17 cellular contexts compared by ENCODE assay signal in the genomic region with DNA sequence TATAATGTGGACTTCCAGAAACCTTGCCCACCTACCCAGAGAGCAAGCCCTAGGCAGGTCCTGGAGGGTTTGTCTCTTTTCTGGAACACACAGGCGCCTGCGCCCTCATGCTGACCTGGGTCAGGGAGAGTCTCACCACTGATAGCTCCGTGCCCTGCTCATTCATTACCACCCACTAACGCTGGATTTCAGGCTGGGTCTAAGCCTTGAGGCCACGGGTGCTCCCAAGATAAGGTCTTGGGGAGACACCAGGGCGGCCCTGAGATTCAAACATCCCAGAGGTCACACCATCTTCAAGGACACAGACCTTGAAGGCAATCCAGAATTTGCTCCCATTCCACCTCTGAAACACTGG. TPM values are rescaled to one million over a fixed set of nuclear protein-coding genes. Genes with fewer than 3 reads are reported as not detected.
DNase-seq lines count a peak whose midpoint lies in the region; ATAC-seq and TF ChIP-seq lines count a peak whose summit lies in the region.
"Had no signal": no experiment of that assay in that cellular context is flagged by ENCODE, and none has a peak within 500 bp of the region (broad histone marks: within the 10 kb centered on the region; RNA-seq: fewer than 3 reads in every experiment).

No MANE protein-coding gene starts in this region.

- peaks cover 5 to 21% of the 10 kb centered on the region in 2 donors for H3K4me1 Mint-ChIP-seq in natural killer cell treated with Interleukin-12 subunit alpha and Interleukin-12 subunit beta and Interleukin-15 and Interleukin-18, amount 100 ng/mL, for 72 hours (ENCODE audit: low read depth in 2 of 2)

- no peaks in the 10 kb centered on the region; the same call in 1 of the 2 replicates for H4K20me1 ChIP-seq in SU-DHL-6 (ENCODE audit: low read depth, low read length)

- WGBS in esophagus squamous epithelium, 2 donors, result 90 to 92% methylated on average over 2 to 4 of the region's 6 CpGs
- 93 to 100% methylated on average over 3 to 6 of the region's 6 CpGs for WGBS in thyroid gland, 2 donors

- H3K4me1 ChIP-seq in esophagus squamous epithelium (peaks cover 13 to 50% (median 17%) of the 10 kb centered on the region in 3 donors), mucosa of stomach (ENCODE audit: control insufficient read depth, insufficient read depth, low read length) (peaks cover 8% of the 10 kb centered on the region), thyroid gland (peaks cover 8 to 19% of the 10 kb centered on the region in 2 donors)

- H3K9me2 ChIP-seq in SU-DHL-6 (replicated peaks; ENCODE audit: insufficient read depth, low read length), result no peaks in the 10 kb centered on the region
- H3K9me2 ChIP-seq: SK-N-SH had no signal

- H3K4me2 ChIP-seq in SU-DHL-6 (ENCODE audit: low read depth, low read length, poor library complexity, severe bottlenecking), result peak overlapping the region; percentile 83
- H3K4me2 ChIP-seq: KMS-11 had no signal

- no peak overlapping the region for H2AFZ ChIP-seq in SU-DHL-6 (ENCODE audit: low read depth, low read length, severe bottlenecking)

- H3K27ac ChIP-seq in SU-DHL-6 (ENCODE audit: low read depth, low read length) (peak overlapping the region; percentile 100), esophagus squamous epithelium (peak overlapping the region; percentile 42 to 90 (median 68)), thyroid gland (peak overlapping the region in 2 of 3 donors; percentile 38 to 62)
- H3K27ac ChIP-seq: C4-2B had no signal

- H3K27me3 ChIP-seq in SU-DHL-6 (ENCODE audit: low read length) (no peaks in the 10 kb centered on the region), esophagus squamous epithelium (no peaks in the 10 kb centered on the region), mucosa of stomach (ENCODE audit: control insufficient read depth, insufficient read depth, low read length) (peaks cover 3% of the 10 kb centered on the region), thyroid gland (no peaks in the 10 kb centered on the region)

- no peak overlapping the region for H3K27ac Mint-ChIP-seq in natural killer cell treated with Interleukin-12 subunit alpha and Interleukin-12 subunit beta and Interleukin-15 and Interleukin-18, amount 100 ng/mL, for 72 hours
- H3K27ac Mint-ChIP-seq: activated naive CD8-positive, alpha-beta T cell treated with anti-CD3 and anti-CD28 coated beads, Interleukin-2, amount 50 U/mL, for 24 hours had no signal

- TF ChIP-seq POLR2A in esophagus squamous epithelium (IDR thresholded peaks at IDR 0.05), result no peak
- no peak for TF ChIP-seq POLR2A in thyroid gland (IDR thresholded peaks at IDR 0.05)

- peak overlapping the region; percentile 38 for H3K9ac ChIP-seq in SU-DHL-6 (ENCODE audit: low read length)
- peak overlapping the region; percentile 17 for H3K9ac ChIP-seq in mucosa of stomach (ENCODE audit: low read length)
- H3K9ac ChIP-seq: KMS-11, SK-N-SH had no signal

- H3K36me3 Mint-ChIP-seq in natural killer cell treated with Interleukin-12 subunit alpha and Interleukin-12 subunit beta and Interleukin-15 and Interleukin-18, amount 100 ng/mL, for 72 hours, result no peaks in the 10 kb centered on the region

- no peaks in the 10 kb centered on the region for H3K27me3 Mint-ChIP-seq in natural killer cell treated with Interleukin-12 subunit alpha and Interleukin-12 subunit beta and Interleukin-15 and Interleukin-18, amount 100 ng/mL, for 72 hours
- H3K27me3 Mint-ChIP-seq: activated naive CD8-positive, alpha-beta T cell treated with anti-CD3 and anti-CD28 coated beads, Interleukin-2, amount 50 U/mL, for 24 hours had no signal

- intact Hi-C loops in esophagus squamous epithelium (cut with DNase I) (no loop called here), thyroid gland (cut with DNase I) (no loop called here), posterior cingulate gyrus (cut with DNase I) (loop anchor here (2.0 kb wide), 1 partner anchor 31 kb away; a partner anchor contains a TSS)

- H3F3A ChIP-seq in SU-DHL-6 (ENCODE audit: insufficient read depth), result peaks cover 88% of the 10 kb centered on the region

- DNase-seq in esophagus squamous epithelium (lab: John Stamatoyannopoulos, UW) (no peak), thyroid gland (no peak), posterior cingulate gyrus (no peak)
- no peak for DNase-seq in natural killer cell treated with Interleukin-12 subunit alpha and Interleukin-12 subunit beta and Interleukin-15 and Interleukin-18, amount 100 ng/mL, for 72 hours (ENCODE audit: low spot score)
- DNase-seq: activated CD4-positive, CD25-positive, alpha-beta regulatory T cell treated with anti-CD3 and anti-CD28 coated beads, Interleukin-2, amount 50 U/mL, for 72 hours; activated naive CD8-positive, alpha-beta T cell treated with anti-CD3 and anti-CD28 coated beads, Interleukin-2, amount 50 U/mL, for 24 hours; effector memory CD4-positive, alpha-beta T cell; NCI-H2081 treated with DMSO at 0.1 percent for 48 hours; NK-92 treated with Interleukin-12 subunit alpha and Interleukin-12 subunit beta, amount 100 ng/mL, for 24 hours had no signal

- H3K36me3 ChIP-seq in SU-DHL-6 (ENCODE audit: low read length) (peaks cover 27% of the 10 kb centered on the region; the same call in 1 of the 2 replicates), esophagus squamous epithelium (peaks cover 0 to 17% (median 0%) of the 10 kb centered on the region in 3 donors), mucosa of stomach (ENCODE audit: control insufficient read depth, insufficient read depth, low read length) (no peaks in the 10 kb centered on the region), thyroid gland (no peaks in the 10 kb centered on the region)

- H3K79me2 ChIP-seq in SU-DHL-6 (ENCODE audit: insufficient read depth, low read length), result peaks cover 87% of the 10 kb centered on the region

- no peak overlapping the region for H3K4me3 ChIP-seq in SU-DHL-6 (ENCODE audit: insufficient read depth, low read length, poor library complexity, severe bottlenecking)
- H3K4me3 ChIP-seq in esophagus squamous epithelium, result no peak overlapping the region
- no peak overlapping the region for H3K4me3 ChIP-seq in mucosa of stomach (ENCODE audit: low read length)
- no peak overlapping the region for H3K4me3 ChIP-seq in thyroid gland (replicated peaks in 1 of 3)

- no peaks in the 10 kb centered on the region for H3K9me3 Mint-ChIP-seq in natural killer cell treated with Interleukin-12 subunit alpha and Interleukin-12 subunit beta and Interleukin-15 and Interleukin-18, amount 100 ng/mL, for 72 hours
- H3K9me3 Mint-ChIP-seq: activated naive CD8-positive, alpha-beta T cell treated with anti-CD3 and anti-CD28 coated beads, Interleukin-2, amount 50 U/mL, for 24 hours had no signal

- TF ChIP-seq CTCF in SU-DHL-6 (IDR thresholded peaks at IDR 0.05; ENCODE audit: insufficient read depth, low read length, poor library complexity, severe bottlenecking) (no peak), esophagus squamous epithelium (IDR thresholded peaks at IDR 0.05) (no peak), thyroid gland (IDR thresholded peaks at IDR 0.05) (no peak)

- no peak overlapping the region for H3K4me3 Mint-ChIP-seq in natural killer cell treated with Interleukin-12 subunit alpha and Interleukin-12 subunit beta and Interleukin-15 and Interleukin-18, amount 100 ng/mL, for 72 hours
- H3K4me3 Mint-ChIP-seq: activated naive CD8-positive, alpha-beta T cell treated with anti-CD3 and anti-CD28 coated beads, Interleukin-2, amount 50 U/mL, for 24 hours had no signal

- H3K9me3 ChIP-seq in SU-DHL-6 (ENCODE audit: insufficient read depth, low read length) (no peaks in the 10 kb centered on the region), esophagus squamous epithelium (no peaks in the 10 kb centered on the region), mucosa of stomach (ENCODE audit: control insufficient read depth, low read length) (no peaks in the 10 kb centered on the region), thyroid gland (no peaks in the 10 kb centered on the region)
- H3K9me3 ChIP-seq: SK-N-SH had no signal

- ATAC-seq in HG03159 (IDR thresholded peaks at IDR 0.05; ENCODE audit: unreplicated experiment) (no peak), esophagus mucosa (no peak)
- no peak for ATAC-seq in natural killer cell treated with Interleukin-12 subunit alpha and Interleukin-12 subunit beta and Interleukin-15 and Interleukin-18, amount 100 ng/mL, for 72 hours
- ATAC-seq: activated naive CD8-positive, alpha-beta T cell treated with anti-CD3 and anti-CD28 coated beads, Interleukin-2, amount 50 U/mL, for 24 hours; left colon had no signal

RNA-seq across cellular contexts. Expression of a gene that starts 5.1 kb away (rescaled TPM):
- total RNA-seq in esophagus squamous epithelium, result 1 to 10 TPM; 1.6 to 6.1 (median 3.3) TPM
- 1 to 10 TPM; 3.6 to 9.8 (median 5.3) TPM for total RNA-seq in thyroid gland
- total RNA-seq in natural killer cell treated with Interleukin-12 subunit alpha and Interleukin-12 subunit beta and Interleukin-15 and Interleukin-18, amount 100 ng/mL, for 72 hours, result 1 to 10 TPM; 6.2 to 6.5 TPM
- total RNA-seq in esophagus mucosa, result 2.5 TPM

RNA-seq across cellular contexts. Expression of a gene that starts 26.0 kb away (rescaled TPM):
- total RNA-seq in esophagus squamous epithelium (100 to 1,000 TPM in 2 of 4 donors, 10 to 100 TPM in 2; 77.6 to 105 (median 92.6) TPM), thyroid gland (10 to 100 TPM; 36.1 to 81.7 (median 54.9) TPM), esophagus mucosa (68.7 TPM)
- 100 to 1,000 TPM in 1 of 2 donors, 10 to 100 TPM in 1; 79.1 to 140 TPM for total RNA-seq in natural killer cell treated with Interleukin-12 subunit alpha and Interleukin-12 subunit beta and Interleukin-15 and Interleukin-18, amount 100 ng/mL, for 72 hours

RNA-seq across cellular contexts. Expression of a gene that starts 31.2 kb away (rescaled TPM):
- total RNA-seq in esophagus squamous epithelium, result 10 to 100 TPM; 29.5 to 80.6 (median 48.4) TPM
- 10 to 100 TPM; 31.2 to 49.5 (median 36.0) TPM for total RNA-seq in thyroid gland
- 100 to 1,000 TPM; 322 to 576 TPM for total RNA-seq in natural killer cell treated with Interleukin-12 subunit alpha and Interleukin-12 subunit beta and Interleukin-15 and Interleukin-18, amount 100 ng/mL, for 72 hours
- total RNA-seq in esophagus mucosa, result 63.7 TPM

RNA-seq across cellular contexts. Expression of a gene that starts 44.9 kb away (rescaled TPM):
- 10 to 100 TPM in 1 of 4 donors, 1 to 10 TPM in 3; 5.4 to 26.4 (median 7.7) TPM for total RNA-seq in esophagus squamous epithelium
- total RNA-seq in thyroid gland, result 10 to 100 TPM in 3 of 4 donors, 1 to 10 TPM in 1; 8.1 to 37.6 (median 19.7) TPM
- total RNA-seq in natural killer cell treated with Interleukin-12 subunit alpha and Interleukin-12 subunit beta and Interleukin-15 and Interleukin-18, amount 100 ng/mL, for 72 hours, result 100 to 1,000 TPM; 106 to 264 TPM
- 3.5 TPM for total RNA-seq in esophagus mucosa

Comparison
In these comparisons a context has a peak if more than half of its experiments do, and no peak if none do; other contexts are left out.
1. H3K27ac ChIP-seq: peak in every context shown above with its lines; median percentile 100 in SU-DHL-6; 68 in esophagus squamous epithelium; 50 in thyroid gland.